9 cellular contexts compared by ENCODE assay signal in genomic region chrX:46180258-46180687, GRCh38.
DNase-seq lines count a peak whose midpoint lies in the region; ATAC-seq and TF ChIP-seq lines count a peak whose summit lies in the region.
"Had no signal": no experiment of that assay in that cellular context is flagged by ENCODE, and none has a peak within 500 bp of the region (broad histone marks: within the 10 kb centered on the region; RNA-seq: fewer than 3 reads in every experiment).

No MANE protein-coding gene starts in this region.

- H2BK20ac ChIP-seq in IMR-90 (ENCODE audit: low read depth, low read length): no peak overlapping the region

- no peak overlapping the region for H3K23ac ChIP-seq in IMR-90 (ENCODE audit: low read depth, low read length)

- TF ChIP-seq RAD21 in IMR-90 (IDR thresholded peaks at IDR 0.05; ENCODE audit: low read length): no peak

- no peaks in the 10 kb centered on the region for H3K9me1 ChIP-seq in IMR-90 (ENCODE audit: insufficient read depth, low read length)

- H3K36me3 ChIP-seq in IMR-90 (ENCODE audit: control insufficient read depth, insufficient read depth, low read length) (no peaks in the 10 kb centered on the region), smooth muscle cell (ENCODE audit: low read depth) (no peaks in the 10 kb centered on the region), body of pancreas (replicated peaks in 1 of 2; ENCODE audit: insufficient read depth in 1 of 2, low read depth in 2 of 2) (no peaks in the 10 kb centered on the region)
- no peaks in the 10 kb centered on the region for H3K36me3 ChIP-seq in naive thymus-derived CD4-positive, alpha-beta T cell (ENCODE audit: control insufficient read depth in 2 of 3, insufficient read depth in 3 of 3, low read length in 3 of 3)

- H4K91ac ChIP-seq in IMR-90 (ENCODE audit: insufficient read depth, low read depth, low read length): no peak overlapping the region

- no peak overlapping the region for H3K4me3 Mint-ChIP-seq in activated naive CD8-positive, alpha-beta T cell treated with anti-CD3 and anti-CD28 coated beads, Interleukin-2, amount 50 U/mL, for 24 hours
- H3K4me3 Mint-ChIP-seq in naive thymus-derived CD4-positive, alpha-beta T cell: no peak overlapping the region
- H3K4me3 Mint-ChIP-seq: memory B cell had no signal

- H3K9me3 Mint-ChIP-seq in activated naive CD8-positive, alpha-beta T cell treated with anti-CD3 and anti-CD28 coated beads, Interleukin-2, amount 50 U/mL, for 24 hours: no peaks in the 10 kb centered on the region
- H3K9me3 Mint-ChIP-seq in naive thymus-derived CD4-positive, alpha-beta T cell: peaks cover 0 to 10% (median 0%) of the 10 kb centered on the region in 11 donors

- no peaks in the 10 kb centered on the region for H3K79me2 ChIP-seq in smooth muscle cell (ENCODE audit: low read depth)

- WGBS in IMR-90 (ENCODE audit: extremely low coverage in 2 of 2, insufficient read length in 1 of 2), 2 experiments: 40% methylated on average over 1 of the region's 3 CpGs; no CpG with 5 or more reads in 1 of the 2 experiments
- 42% methylated on average over 3 of the region's 3 CpGs for WGBS in smooth muscle cell (ENCODE audit: low lambda C conversion rate)
- WGBS in body of pancreas, 2 donors: 66 to 85% methylated on average over 1 to 3 of the region's 3 CpGs

- POLR2A ChIA-PET in IMR-90 (lab: Charles Lee; ENCODE audit: unreplicated experiment): no interaction called here
- POLR2A ChIA-PET in naive thymus-derived CD4-positive, alpha-beta T cell (lab: Charles Lee): no interaction called here

- H2BK120ac ChIP-seq in IMR-90 (ENCODE audit: low read depth, low read length): no peak overlapping the region

- H3F3A ChIP-seq in smooth muscle cell (ENCODE audit: low read depth): no peaks in the 10 kb centered on the region

- intact Hi-C loops in IMR-90 (cut with micrococcal nuclease): no loop called here
- intact Hi-C loops in naive thymus-derived CD4-positive, alpha-beta T cell (cut with micrococcal nuclease): no loop called here
- intact Hi-C loops in body of pancreas (cut with DNase I): no loop called here

- H3K27me3 ChIP-seq in IMR-90 (ENCODE audit: control insufficient read depth, insufficient read depth, low read length) (no peaks in the 10 kb centered on the region; the same call in 1 of the 2 replicates), smooth muscle cell (ENCODE audit: low read depth) (no peaks in the 10 kb centered on the region), body of pancreas (no peaks in the 10 kb centered on the region)
- no peaks in the 10 kb centered on the region for H3K27me3 ChIP-seq in naive thymus-derived CD4-positive, alpha-beta T cell (ENCODE audit: control insufficient read depth in 2 of 2, insufficient read depth in 2 of 2, low read length in 2 of 2)

- TF ChIP-seq CTCF in IMR-90 (conservative IDR thresholded peaks at IDR 0.05; ENCODE audit: low read depth, low read length): no peak
- no peak for TF ChIP-seq CTCF in smooth muscle cell (IDR thresholded peaks at IDR 0.05; ENCODE audit: borderline replicate concordance, insufficient read depth, poor library complexity, severe bottlenecking)
- TF ChIP-seq CTCF in body of pancreas (IDR thresholded peaks at IDR 0.05): no peak

- BruUV-seq in IMR-90 (replicated peaks; lab: Mats Ljungman, UMichigan): no TSS peak

- no peak overlapping the region for H3K4me2 ChIP-seq in IMR-90 (ENCODE audit: low read depth, low read length)
- H3K4me2 ChIP-seq in smooth muscle cell: peak overlapping the region; percentile 2

- no peak overlapping the region for H4K8ac ChIP-seq in IMR-90 (ENCODE audit: low read depth in 2 of 2, low read length in 2 of 2)

- H3K4me3 ChIP-seq in IMR-90 (ENCODE audit: insufficient read depth, low read depth, low read length): no peak overlapping the region
- H3K4me3 ChIP-seq in smooth muscle cell: no peak overlapping the region
- no peak overlapping the region for H3K4me3 ChIP-seq in naive thymus-derived CD4-positive, alpha-beta T cell (ENCODE audit: low read length)
- H3K4me3 ChIP-seq in body of pancreas: no peak overlapping the region

- dilution Hi-C loops in IMR-90 (cut with HindIII; ENCODE audit: low sequenced_read_pairs, unreplicated experiment): no loop called here

- DNase-seq in ELF-1 (ENCODE audit: low read depth, low spot score): peak; percentile 75
- peak; percentile 47 for DNase-seq in IMR-90
- peak; percentile 17 for DNase-seq in activated naive CD8-positive, alpha-beta T cell treated with anti-CD3 and anti-CD28 coated beads, Interleukin-2, amount 50 U/mL, for 24 hours
- no peak for DNase-seq in smooth muscle cell (lab: John Stamatoyannopoulos, UW; ENCODE audit: unreplicated experiment)
- DNase-seq in ureter (ENCODE audit: low spot score): no peak
- DNase-seq in naive thymus-derived CD4-positive, alpha-beta T cell: no peak
- DNase-seq in body of pancreas: no peak

- H2AFZ ChIP-seq in IMR-90 (replicated peaks; ENCODE audit: low read length, poor library complexity): no peak overlapping the region
- H2AFZ ChIP-seq in smooth muscle cell (ENCODE audit: low read depth): no peak overlapping the region

- H3K27me3 Mint-ChIP-seq in activated naive CD8-positive, alpha-beta T cell treated with anti-CD3 and anti-CD28 coated beads, Interleukin-2, amount 50 U/mL, for 24 hours: no peaks in the 10 kb centered on the region
- peaks cover 0 to 14% (median 0%) of the 10 kb centered on the region in 5 donors for H3K27me3 Mint-ChIP-seq in naive thymus-derived CD4-positive, alpha-beta T cell
- H3K27me3 Mint-ChIP-seq: memory B cell had no signal

- H3K36me3 Mint-ChIP-seq in activated naive CD8-positive, alpha-beta T cell treated with anti-CD3 and anti-CD28 coated beads, Interleukin-2, amount 50 U/mL, for 24 hours (ENCODE audit: low read depth): peaks cover 4% of the 10 kb centered on the region
- H3K36me3 Mint-ChIP-seq in naive thymus-derived CD4-positive, alpha-beta T cell: no peaks in the 10 kb centered on the region
- H3K36me3 Mint-ChIP-seq: memory B cell had no signal

- H2AK5ac ChIP-seq in IMR-90 (ENCODE audit: low read depth, low read length): no peak overlapping the region

- CTCF ChIA-PET in IMR-90 (lab: Yijun Ruan, JAX): no interaction called here
- CTCF ChIA-PET in naive thymus-derived CD4-positive, alpha-beta T cell (lab: Charles Lee): no interaction called here

- H3K14ac ChIP-seq in IMR-90 (replicated peaks; ENCODE audit: low read depth, low read length): no peak overlapping the region

- H2BK5ac ChIP-seq in IMR-90 (ENCODE audit: low read depth, low read length, poor library complexity, severe bottlenecking): no peak overlapping the region

- H3K4me1 Mint-ChIP-seq in activated naive CD8-positive, alpha-beta T cell treated with anti-CD3 and anti-CD28 coated beads, Interleukin-2, amount 50 U/mL, for 24 hours: peaks cover 33% of the 10 kb centered on the region
- peaks cover 0 to 10% (median 0%) of the 10 kb centered on the region in 7 donors for H3K4me1 Mint-ChIP-seq in naive thymus-derived CD4-positive, alpha-beta T cell
- H3K4me1 Mint-ChIP-seq: memory B cell had no signal

- no peak overlapping the region for H3K56ac ChIP-seq in IMR-90 (ENCODE audit: extremely low read depth, insufficient read depth, low read length)

- H2AK9ac ChIP-seq in IMR-90 (replicated peaks; ENCODE audit: low read depth, low read length, poor library complexity): no peak overlapping the region

- H3K9ac ChIP-seq in IMR-90 (ENCODE audit: low read depth, low read length): no peak overlapping the region
- H3K9ac ChIP-seq in smooth muscle cell (ENCODE audit: low read depth): no peak overlapping the region

- no peaks in the 10 kb centered on the region for H3K79me1 ChIP-seq in IMR-90 (ENCODE audit: low read depth in 1 of 2, low read length in 2 of 2)

- H2BK15ac ChIP-seq in IMR-90 (ENCODE audit: low read depth, low read length): no peak overlapping the region

- peak; percentile 84 for ATAC-seq in GM21526 (IDR thresholded peaks at IDR 0.05; ENCODE audit: low FRiP score, unreplicated experiment)
- no peak for ATAC-seq in IMR-90 (ENCODE audit: low read depth)
- ATAC-seq in activated naive CD8-positive, alpha-beta T cell treated with anti-CD3 and anti-CD28 coated beads, Interleukin-2, amount 50 U/mL, for 24 hours: peak; percentile 43
- no peak for ATAC-seq in naive thymus-derived CD4-positive, alpha-beta T cell
- ATAC-seq in body of pancreas: no peak

- H4K5ac ChIP-seq in IMR-90 (ENCODE audit: low read depth, low read length): no peak overlapping the region

- no peak overlapping the region for H3K4ac ChIP-seq in IMR-90 (ENCODE audit: low read depth, low read length)

- in situ Hi-C loops in IMR-90 (cut with MboI; ENCODE audit: low sequenced_read_pairs): no loop called here

- H3K18ac ChIP-seq in IMR-90 (ENCODE audit: low read depth, low read length): no peak overlapping the region

- H3K9me3 ChIP-seq in IMR-90 (ENCODE audit: control insufficient read depth, insufficient read depth, low read length) (no peaks in the 10 kb centered on the region), smooth muscle cell (replicated peaks; ENCODE audit: low read depth) (no peaks in the 10 kb centered on the region), body of pancreas (no peaks in the 10 kb centered on the region)
- H3K9me3 ChIP-seq in naive thymus-derived CD4-positive, alpha-beta T cell (ENCODE audit: control insufficient read depth in 2 of 3, low read length in 3 of 3): no peaks in the 10 kb centered on the region

- no peaks in the 10 kb centered on the region for H4K20me1 ChIP-seq in IMR-90 (ENCODE audit: insufficient read depth, low read length)
- H4K20me1 ChIP-seq in smooth muscle cell (ENCODE audit: low read depth): no peaks in the 10 kb centered on the region

- no peak overlapping the region for H3K27ac Mint-ChIP-seq in activated naive CD8-positive, alpha-beta T cell treated with anti-CD3 and anti-CD28 coated beads, Interleukin-2, amount 50 U/mL, for 24 hours
- no peak overlapping the region for H3K27ac Mint-ChIP-seq in naive thymus-derived CD4-positive, alpha-beta T cell
- H3K27ac Mint-ChIP-seq: memory B cell had no signal

- H3K4me1 ChIP-seq in IMR-90 (ENCODE audit: control insufficient read depth, insufficient read depth, low read length) (no peaks in the 10 kb centered on the region), smooth muscle cell (ENCODE audit: low read depth) (no peaks in the 10 kb centered on the region), body of pancreas (no peaks in the 10 kb centered on the region)
- H3K4me1 ChIP-seq in naive thymus-derived CD4-positive, alpha-beta T cell (ENCODE audit: control insufficient read depth in 2 of 2, insufficient read depth in 2 of 2, low read length in 2 of 2): no peaks in the 10 kb centered on the region

- TF ChIP-seq POLR2A in IMR-90 (IDR thresholded peaks at IDR 0.05; ENCODE audit: low read depth, low read length) (no peak), body of pancreas (IDR thresholded peaks at IDR 0.05) (no peak)

- H3K27ac ChIP-seq in IMR-90 (ENCODE audit: insufficient read depth, low read length) (no peak overlapping the region), smooth muscle cell (ENCODE audit: low read depth) (no peak overlapping the region), body of pancreas (no peak overlapping the region)
- no peak overlapping the region for H3K27ac ChIP-seq in naive thymus-derived CD4-positive, alpha-beta T cell (ENCODE audit: low read depth, low read length)

TF ChIP-seq in IMR-90, 13 proteins besides CTCF, POLR2A, EP300 and RAD21 (continues in another document):
- TF ChIP-seq RFX5 (IDR thresholded peaks at IDR 0.05; ENCODE audit: low read depth, low read length) (no peak), RCOR1 (IDR thresholded peaks at IDR 0.05; ENCODE audit: insufficient replicate concordance, low read length) (no peak), MAFK (IDR thresholded peaks at IDR 0.05; ENCODE audit: low read depth, low read length) (no peak)

Comparison
In these comparisons a context has a peak if more than half of its experiments do, and no peak if none do; other contexts are left out.
1. DNase-seq: peak in ELF-1 (single experiment), IMR-90 (single experiment) and activated naive CD8-positive, alpha-beta T cell treated with anti-CD3 and anti-CD28 coated beads, Interleukin-2, amount 50 U/mL, for 24 hours (single experiment); none in smooth muscle cell (single experiment), ureter (single experiment), naive thymus-derived CD4-positive, alpha-beta T cell (0 of 9) and body of pancreas (0 of 4).
2. ATAC-seq: peak in GM21526 (single experiment) and activated naive CD8-positive, alpha-beta T cell treated with anti-CD3 and anti-CD28 coated beads, Interleukin-2, amount 50 U/mL, for 24 hours (single experiment); none in IMR-90 (single experiment), naive thymus-derived CD4-positive, alpha-beta T cell (single experiment) and body of pancreas (single experiment).